8 cellular contexts compared by ENCODE assay signal in genomic region chr17:77957869-77958715, GRCh38. TPM values are rescaled to one million over a fixed set of nuclear protein-coding genes. Genes with fewer than 3 reads are reported as not detected.
DNase-seq lines count a peak whose midpoint lies in the region; ATAC-seq lines count a peak whose summit lies in the region.

Gene TNRC6C (plus strand): TSS chr17:77958703. CDS start chr17:78004207, 45,504 bp downstream.

- ATAC-seq in GM19468 (IDR thresholded peaks at IDR 0.05; ENCODE audit: extremely low read depth, unreplicated experiment) (peak; percentile 71), memory B cell (ENCODE audit: low read depth) (peak; percentile 80)
- peak; percentile 87 for ATAC-seq in effector memory CD8-positive, alpha-beta T cell (replicated peaks)

- H3K4me1 Mint-ChIP-seq in effector memory CD8-positive, alpha-beta T cell (ENCODE audit: low read depth in 2 of 2) = peaks cover 31 to 37% of the 10 kb centered on the region in 2 donors
- H3K4me1 Mint-ChIP-seq in memory B cell = peaks cover 20% of the 10 kb centered on the region

- no peaks in the 10 kb centered on the region for H3K9me3 Mint-ChIP-seq in effector memory CD8-positive, alpha-beta T cell
- no peaks in the 10 kb centered on the region for H3K9me3 Mint-ChIP-seq in memory B cell

- DNase-seq in COLO668 (lab: John Stamatoyannopoulos, UW; ENCODE audit: unreplicated experiment) (peak; percentile 96), HT-29 (ENCODE audit: low spot score) (peak; percentile 98), NOMO-1 (lab: John Stamatoyannopoulos, UW; ENCODE audit: unreplicated experiment in 2 of 2) (peak; percentile 98 to 99), memory B cell (ENCODE audit: low spot score in 2 of 2) (peak; percentile 96 to 99)
- DNase-seq in activated CD8-positive, alpha-beta memory T cell treated with anti-CD3 and anti-CD28 coated beads for 48 hours (ENCODE audit: low read depth in 2 of 3, low spot score in 2 of 3) = peak; percentile 96 to 99 (median 96)
- peak; percentile 99 to 100 (median 99) for DNase-seq in effector memory CD8-positive, alpha-beta T cell
- DNase-seq in stimulated activated CD8-positive, alpha-beta memory T cell treated with anti-CD3 and anti-CD28 coated beads, Interleukin-12 subunit alpha, Interleukin-12 subunit beta, amount 100 ng/mL, for 1 hour (ENCODE audit: low read depth) = peak; percentile 100

- peaks cover 0 to 5% of the 10 kb centered on the region in 2 donors for H3K27me3 Mint-ChIP-seq in effector memory CD8-positive, alpha-beta T cell
- peaks cover 9% of the 10 kb centered on the region for H3K27me3 Mint-ChIP-seq in memory B cell

- peaks cover 23% of the 10 kb centered on the region for H3K36me3 Mint-ChIP-seq in effector memory CD8-positive, alpha-beta T cell (ENCODE audit: insufficient read depth)
- peaks cover 5% of the 10 kb centered on the region for H3K36me3 Mint-ChIP-seq in memory B cell

- H3K4me3 Mint-ChIP-seq in effector memory CD8-positive, alpha-beta T cell = peak within 1 kb of the TSS; percentile 97 to 98
- peak within 1 kb of the TSS; percentile 93 for H3K4me3 Mint-ChIP-seq in memory B cell

- peak within 1 kb of the TSS; percentile 93 to 97 for H3K27ac Mint-ChIP-seq in effector memory CD8-positive, alpha-beta T cell
- H3K27ac Mint-ChIP-seq in memory B cell = peak within 1 kb of the TSS; percentile 93

RNA-seq across cellular contexts. Expression of gene TNRC6C, which starts in this region (rescaled TPM):
- 4.1 and 7.2 TPM in 2 replicates for total RNA-seq in HT-29 (2014; rRNA removed; shearing (Covaris generic))

Comparison
In these comparisons a context has a peak if more than half of its experiments do, and no peak if none do; other contexts are left out.
1. Peak in every context shown above with its lines: DNase-seq and ATAC-seq.